7 cellular contexts compared by ENCODE assay signal in the genomic region with DNA sequence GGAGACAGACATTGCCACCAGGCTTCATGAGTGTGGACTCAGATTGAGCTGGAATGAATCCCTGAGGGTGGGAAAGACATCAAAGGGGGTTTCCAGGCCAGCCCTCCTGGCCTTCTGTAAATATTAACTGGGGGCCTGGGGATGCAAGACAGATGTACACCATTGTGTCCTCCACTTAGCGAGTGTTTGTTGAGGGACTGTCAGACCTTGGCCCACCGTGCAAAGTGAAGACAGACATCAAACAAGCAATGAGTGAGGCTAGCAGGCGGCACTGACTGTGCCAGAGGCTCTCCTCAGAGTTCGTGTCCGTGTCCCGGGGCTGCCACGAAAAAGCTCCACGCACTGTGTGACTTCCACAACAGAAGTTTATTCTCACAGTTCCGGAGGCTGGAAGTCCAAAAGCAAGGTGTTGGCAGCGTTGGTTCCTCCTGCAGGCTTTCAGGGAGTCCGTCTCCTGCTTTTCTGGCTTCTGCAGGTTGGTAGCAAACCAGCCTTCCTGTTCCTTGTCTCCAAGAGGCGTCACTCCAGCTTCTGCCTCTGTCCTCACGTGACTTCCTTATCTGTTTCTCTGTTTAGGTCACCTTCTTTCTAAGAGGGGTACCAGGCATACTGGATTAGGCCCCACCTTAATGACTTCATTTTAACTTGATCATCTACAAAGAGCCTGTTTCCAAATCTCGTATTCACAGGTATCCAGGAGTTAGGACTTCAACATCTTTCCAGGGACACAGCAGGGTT. TPM values are rescaled to one million over a fixed set of nuclear protein-coding genes. Genes with fewer than 3 reads are reported as not detected.
"Had no signal": no experiment of that assay in that cellular context is flagged by ENCODE, and none has a peak within 500 bp of the region (broad histone marks: within the 10 kb centered on the region; RNA-seq: fewer than 3 reads in every experiment).

No MANE protein-coding gene starts in this region.

- H3K4me1 ChIP-seq: HAP-1 had no signal

- H3K36me3 ChIP-seq: HAP-1 had no signal

- DNase-seq: GOT3, HFFc6 had no signal

- H3K27ac ChIP-seq: HL-60 had no signal

- H3K9me3 ChIP-seq: HAP-1 had no signal

- FAIRE-seq: HepG2 had no signal

- H3K4me3 ChIP-seq: HAP-1 had no signal

- ATAC-seq: HCT116, HepG2 had no signal

RNA-seq across cellular contexts. Expression of gene DISP3, which starts 59.1 kb away (rescaled TPM):
- total RNA-seq: HFFc6 had no signal
- polyA plus RNA-seq: IgD-negative memory B cell had no signal
